ENCODE assay signal across 11 cellular contexts in genomic region chr10:17101910-17102266, GRCh38.
"Had no signal": no experiment of that assay in that cellular context is flagged by ENCODE, and none has a peak within 500 bp of the region (broad histone marks: within the 10 kb centered on the region; RNA-seq: fewer than 3 reads in every experiment).

No MANE protein-coding gene starts in this region.

- H3K27me3 ChIP-seq: esophagus squamous epithelium, SJSA1, tibial artery had no signal

- H3K36me3 ChIP-seq: esophagus squamous epithelium, SJSA1, tibial artery had no signal

- H3K27me3 Mint-ChIP-seq: brain had no signal

- H3K9me3 Mint-ChIP-seq: natural killer cell had no signal

- H3K9me3 ChIP-seq: esophagus squamous epithelium, SJSA1, tibial artery had no signal

- H3K4me1 Mint-ChIP-seq: brain, natural killer cell had no signal

- H3K36me3 Mint-ChIP-seq: natural killer cell had no signal

- H3K27ac ChIP-seq: SJSA1 had no signal

- H3K4me3 ChIP-seq: esophagus squamous epithelium, SJSA1, tibial artery had no signal

- ATAC-seq: activated CD4-positive, CD25-positive, alpha-beta regulatory T cell treated with anti-CD3 and anti-CD28 coated beads, Interleukin-2, amount 50 U/mL, for 24 hours; natural killer cell had no signal

- H3K27ac Mint-ChIP-seq: brain, natural killer cell had no signal

- H3K4me3 Mint-ChIP-seq: brain, natural killer cell had no signal

- H3K4me1 ChIP-seq: esophagus squamous epithelium, SJSA1 had no signal

- DNase-seq: activated naive CD4-positive, alpha-beta T cell treated with anti-CD3 and anti-CD28 coated beads, Interleukin-2, amount 50 U/mL, for 16 hours; activated T-cell treated with anti-CD3 and anti-CD28 coated beads, Interleukin-2, amount 50 U/mL, for 1 hour; cerebellar nuclear complex; esophagus squamous epithelium; foreskin fibroblast; natural killer cell; SW 1271; tibial artery had no signal
